ENCODE assay signal across 11 cellular contexts in genomic region chr16:16096161-16096857, GRCh38.
DNase-seq lines count a peak whose midpoint lies in the region; ATAC-seq and TF ChIP-seq lines count a peak whose summit lies in the region.
"Had no signal": no experiment of that assay in that cellular context is flagged by ENCODE, and none has a peak within 500 bp of the region (broad histone marks: within the 10 kb centered on the region; RNA-seq: fewer than 3 reads in every experiment).

No MANE protein-coding gene starts in this region.

- H3K4me3 ChIP-seq in DOHH2 (ENCODE audit: low read length) (peak overlapping the region; percentile 36), cardiac muscle cell (no peak overlapping the region), gastrocnemius medialis (no peak overlapping the region)
- H3K4me3 ChIP-seq in CD8-positive, alpha-beta T cell (ENCODE audit: low read depth, low read length): no peak overlapping the region
- H3K4me3 ChIP-seq: heart right ventricle had no signal

- peaks cover 11% of the 10 kb centered on the region; the same call in 1 of the 2 replicates for H3F3A ChIP-seq in DOHH2 (ENCODE audit: control insufficient read depth, insufficient read depth)

- intact Hi-C loops in gastrocnemius medialis (cut with DNase I; ENCODE audit: low total_unique reads): no loop called here
- intact Hi-C loops in CD8-positive, alpha-beta T cell (cut with DNase I, micrococcal nuclease): no loop called here

- H3K36me3 Mint-ChIP-seq in CD8-positive, alpha-beta T cell: peaks cover 73% of the 10 kb centered on the region

- H3K27ac Mint-ChIP-seq in CD8-positive, alpha-beta T cell: no peak overlapping the region

- peaks cover 3% of the 10 kb centered on the region; the same call in 1 of the 2 replicates for H3K79me2 ChIP-seq in DOHH2 (ENCODE audit: control insufficient read depth, low read length)

- H3K4me1 ChIP-seq in DOHH2 (ENCODE audit: control insufficient read depth, low read length) (peaks cover 65% of the 10 kb centered on the region), cardiac muscle cell (ENCODE audit: low read depth) (no peaks in the 10 kb centered on the region), gastrocnemius medialis (peaks cover 0 to 8% of the 10 kb centered on the region in 2 donors)
- H3K4me1 ChIP-seq in CD8-positive, alpha-beta T cell (ENCODE audit: insufficient read depth, low read length): no peaks in the 10 kb centered on the region

- peak overlapping the region; percentile 49 for H3K4me2 ChIP-seq in DOHH2 (ENCODE audit: low read length)

- no peak overlapping the region for H3K4me3 Mint-ChIP-seq in CD8-positive, alpha-beta T cell

- TF ChIP-seq POLR2A in gastrocnemius medialis (IDR thresholded peaks at IDR 0.05): no peak

- H3K9me3 ChIP-seq in DOHH2 (ENCODE audit: control insufficient read depth, insufficient read depth, low read length): no peaks in the 10 kb centered on the region
- no peaks in the 10 kb centered on the region for H3K9me3 ChIP-seq in cardiac muscle cell (ENCODE audit: low read depth)
- H3K9me3 ChIP-seq in gastrocnemius medialis: no peaks in the 10 kb centered on the region
- no peaks in the 10 kb centered on the region for H3K9me3 ChIP-seq in CD8-positive, alpha-beta T cell (ENCODE audit: low read length)
- H3K9me3 ChIP-seq: heart right ventricle had no signal

- CTCF ChIA-PET in CD8-positive, alpha-beta T cell (lab: Charles Lee): interaction anchor here (0.6 kb wide), 1 partner anchor 189 kb away, joined by 3 read pairs; no protein-coding TSS in a partner anchor

- no peak for ATAC-seq in gastrocnemius medialis
- no peak for ATAC-seq in GM18870 (IDR thresholded peaks at IDR 0.05; ENCODE audit: unreplicated experiment)
- no peak for ATAC-seq in CD8-positive, alpha-beta T cell

- in situ Hi-C loops in gastrocnemius medialis (cut with MboI; ENCODE audit: low sequenced_read_pairs in 4 of 4): no loop called here

- H3K36me3 ChIP-seq in DOHH2 (ENCODE audit: control insufficient read depth, low read length): peaks cover 63% of the 10 kb centered on the region
- H3K36me3 ChIP-seq in cardiac muscle cell: peaks cover 6% of the 10 kb centered on the region
- H3K36me3 ChIP-seq in gastrocnemius medialis: no peaks in the 10 kb centered on the region
- peaks cover 16% of the 10 kb centered on the region for H3K36me3 ChIP-seq in CD8-positive, alpha-beta T cell (ENCODE audit: insufficient read depth, low read length)

- no peaks in the 10 kb centered on the region for H3K9me2 ChIP-seq in DOHH2 (replicated peaks; ENCODE audit: control insufficient read depth, low read length)

- TF ChIP-seq CTCF in DOHH2 (IDR thresholded peaks at IDR 0.05; ENCODE audit: low read depth, low read length, poor library complexity, severe bottlenecking) (peak; percentile 58), VCaP (conservative IDR thresholded peaks at IDR 0.05) (peak; percentile 33), cardiac muscle cell (IDR thresholded peaks at IDR 0.05; ENCODE audit: low read depth, low read length) (peak; percentile 46), gastrocnemius medialis (IDR thresholded peaks at IDR 0.05 in 4 of 5, conservative IDR thresholded peaks at IDR 0.05 in 1 of 5) (no peak)
- no peak for TF ChIP-seq CTCF in CD8-positive, alpha-beta T cell (IDR thresholded peaks at IDR 0.05)

- no peaks in the 10 kb centered on the region for H3K4me1 Mint-ChIP-seq in CD8-positive, alpha-beta T cell (ENCODE audit: low read depth)

- no peaks in the 10 kb centered on the region for H4K20me1 ChIP-seq in DOHH2 (ENCODE audit: control insufficient read depth, insufficient read depth, low read depth, low read length)

- POLR2A ChIA-PET in CD8-positive, alpha-beta T cell (lab: Charles Lee): no interaction called here

- DNase-seq in cardiac muscle cell (ENCODE audit: low read depth in 1 of 2, low spot score in 1 of 2) (peak in 1 of 2 donors; percentile 74), gastrocnemius medialis (no peak), NCI-H2227 treated with DMSO at 0.1 percent for 48 hours (lab: John Stamatoyannopoulos, UW) (no peak), NOMO-1 treated with DMSO at 0.1 percent for 48 hours (lab: John Stamatoyannopoulos, UW; ENCODE audit: unreplicated experiment) (no peak)
- DNase-seq in CD8-positive, alpha-beta T cell: no peak
- DNase-seq: activated CD8-positive, alpha-beta memory T cell treated with anti-CD3 and anti-CD28 coated beads, Interleukin-2, amount 50 U/mL, for 4 hours; heart right ventricle; stimulated activated CD4-positive, alpha-beta T cell treated with anti-CD3 and anti-CD28 coated beads, Interleukin-4, amount 100 ng/mL, for 24 hours had no signal

- peak overlapping the region; percentile 69 for H3K27ac ChIP-seq in DOHH2 (ENCODE audit: low read depth, low read length)
- H3K27ac ChIP-seq in VCaP: no peak overlapping the region
- H3K27ac ChIP-seq in cardiac muscle cell: no peak overlapping the region
- peak overlapping the region in 3 of 4 donors; percentile 19 to 42 (median 27) for H3K27ac ChIP-seq in gastrocnemius medialis
- no peak overlapping the region for H3K27ac ChIP-seq in CD8-positive, alpha-beta T cell (ENCODE audit: low read depth, low read length)

- no peaks in the 10 kb centered on the region for H3K9me3 Mint-ChIP-seq in CD8-positive, alpha-beta T cell

- H3K27me3 Mint-ChIP-seq in CD8-positive, alpha-beta T cell (ENCODE audit: low read depth): no peaks in the 10 kb centered on the region

- H3K27me3 ChIP-seq in DOHH2 (ENCODE audit: control insufficient read depth, low read length): no peaks in the 10 kb centered on the region
- H3K27me3 ChIP-seq in cardiac muscle cell: no peaks in the 10 kb centered on the region
- H3K27me3 ChIP-seq in gastrocnemius medialis: no peaks in the 10 kb centered on the region
- H3K27me3 ChIP-seq in CD8-positive, alpha-beta T cell (ENCODE audit: insufficient read depth, low read length): no peaks in the 10 kb centered on the region
- H3K27me3 ChIP-seq: heart right ventricle had no signal

Comparison
In these comparisons a context has a peak if more than half of its experiments do, and no peak if none do; other contexts are left out.
1. H3K27ac ChIP-seq: peak in DOHH2 (single experiment) and gastrocnemius medialis (3 of 4); none in VCaP (single experiment), cardiac muscle cell (single experiment) and CD8-positive, alpha-beta T cell (single experiment).
2. CTCF ChIP-seq: peak in DOHH2 (single experiment), VCaP (single experiment) and cardiac muscle cell (single experiment); none in gastrocnemius medialis (0 of 5) and CD8-positive, alpha-beta T cell (single experiment).